Comparison of ENCODE assay signal across 33 cellular contexts in the genomic region with DNA sequence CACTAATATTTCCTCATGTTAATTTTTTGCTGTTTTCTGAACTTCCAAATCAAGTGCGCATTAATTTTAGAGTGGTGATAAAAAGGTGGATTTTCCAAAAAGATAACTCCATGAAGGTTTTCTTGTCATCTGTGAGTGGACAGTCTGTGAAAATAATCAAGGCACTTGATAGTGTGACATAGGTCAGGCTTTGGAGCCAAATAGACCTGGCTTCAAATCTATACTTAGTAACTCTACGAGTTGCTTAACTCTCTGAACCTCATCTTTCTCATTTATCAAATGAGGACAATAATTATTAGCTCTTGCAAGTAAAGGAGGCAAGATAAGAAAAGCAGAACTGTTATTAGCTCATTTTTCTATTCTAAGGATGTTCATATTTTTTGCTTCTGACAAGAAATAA. TPM values are rescaled to one million over a fixed set of nuclear protein-coding genes. Genes with fewer than 3 reads are reported as not detected.
"Had no signal": no experiment of that assay in that cellular context is flagged by ENCODE, and none has a peak within 500 bp of the region (broad histone marks: within the 10 kb centered on the region; RNA-seq: fewer than 3 reads in every experiment).

No MANE protein-coding gene starts in this region.

- DNase-seq: activated effector memory CD4-positive, alpha-beta T cell treated with anti-CD3 and anti-CD28 coated beads, Interleukin-2, amount 50 U/mL, for 16 hours; activated effector memory CD4-positive, alpha-beta T cell treated with Interleukin-2 at 50 U/mL for 16 hours; activated gamma-delta T cell; activated gamma-delta T cell treated with Interleukin-2 at 50 U/mL for 16 hours; activated naive CD4-positive, alpha-beta T cell; activated naive CD4-positive, alpha-beta T cell treated with anti-CD3 and anti-CD28 coated beads for 36 hours; activated naive CD4-positive, alpha-beta T cell treated with anti-CD3 and anti-CD28 coated beads, Interleukin-2, amount 10 ng/mL, durations not matched to agents 7 days and 5 days; activated naive CD4-positive, alpha-beta T cell treated with anti-CD3 and anti-CD28 coated beads, Interleukin-2, amount 50 U/mL, for 16 hours; activated naive CD4-positive, alpha-beta T cell treated with Interleukin-2 at 50 U/mL for 16 hours; activated naive CD8-positive, alpha-beta T cell treated with anti-CD3 and anti-CD28 coated beads for 36 hours; activated naive CD8-positive, alpha-beta T cell treated with anti-CD3 and anti-CD28 coated beads, Interleukin-2, amount 10 ng/mL, durations not matched to agents 7 days and 5 days; activated naive CD8-positive, alpha-beta T cell treated with anti-CD3 and anti-CD28 coated beads, Interleukin-2, amount 50 U/mL, for 24 hours; activated T-cell treated with anti-CD3 and anti-CD28 coated beads for 4 hours; activated T-cell treated with anti-CD3 and anti-CD28 coated beads, Interleukin-2, amount 50 U/mL, for 1 hour; activated T-cell treated with anti-CD3 and anti-CD28 coated beads, Interleukin-2, amount 50 U/mL, for 24 hours; activated T-cell treated with anti-CD3 and anti-CD28 coated beads, Interleukin-2, amount 50 U/mL, for 4 hours; activated T-cell treated with anti-CD3 and anti-CD28 coated beads, Interleukin-2, amount 50 U/mL, for 48 hours; activated T-cell treated with anti-CD3 and anti-CD28 coated beads, Interleukin-2, amount 50 U/mL, for 72 hours; adrenal gland; amniotic stem cell; amygdala; anterior cingulate cortex; aorta; body of pancreas; brain microvascular endothelial cell; caudate nucleus; central memory CD4-positive, alpha-beta T cell; cerebellar nuclear complex had no signal

- H3K27ac ChIP-seq: adrenal gland, ascending aorta, body of pancreas, brain microvascular endothelial cell, breast epithelium, cardiac muscle cell had no signal

- H3K36me3 ChIP-seq: adrenal gland, ascending aorta, brain microvascular endothelial cell, breast epithelium, cardiac muscle cell had no signal

- H3K9me3 ChIP-seq: adrenal gland, ascending aorta, body of pancreas, breast epithelium had no signal

- H3K27me3 ChIP-seq: adrenal gland, ascending aorta, body of pancreas, brain microvascular endothelial cell, breast epithelium, cardiac muscle cell had no signal

- H3K4me1 ChIP-seq: adrenal gland, ascending aorta, body of pancreas, breast epithelium had no signal

- H3K4me3 ChIP-seq: adrenal gland, ascending aorta, body of pancreas, breast epithelium, cardiac muscle cell had no signal

- ATAC-seq: activated naive CD4-positive, alpha-beta T cell treated with anti-CD3 and anti-CD28 coated beads, Interleukin-2, amount 50 U/mL, for 72 hours; activated naive CD8-positive, alpha-beta T cell treated with anti-CD3 and anti-CD28 coated beads, Interleukin-2, amount 50 U/mL, for 24 hours; activated T-cell treated with anti-CD3 and anti-CD28 coated beads, Interleukin-2, amount 50 U/mL, for 4 hours; activated T-cell treated with anti-CD3 and anti-CD28 coated beads, Interleukin-2, amount 50 U/mL, for 72 hours; activated T-helper 17 cell treated with anti-CD3 and anti-CD28 coated beads, Interleukin-2, amount 50 U/mL, for 72 hours; body of pancreas had no signal

RNA-seq across cellular contexts. Expression of a gene that starts 24.7 kb away (rescaled TPM):
- total RNA-seq: activated naive CD8-positive, alpha-beta T cell treated with anti-CD3 and anti-CD28 coated beads, Interleukin-2, amount 10 ng/mL, durations not matched to agents 7 days and 5 days had no signal
